ENCODE assay signal across 12 cellular contexts in the genomic region with DNA sequence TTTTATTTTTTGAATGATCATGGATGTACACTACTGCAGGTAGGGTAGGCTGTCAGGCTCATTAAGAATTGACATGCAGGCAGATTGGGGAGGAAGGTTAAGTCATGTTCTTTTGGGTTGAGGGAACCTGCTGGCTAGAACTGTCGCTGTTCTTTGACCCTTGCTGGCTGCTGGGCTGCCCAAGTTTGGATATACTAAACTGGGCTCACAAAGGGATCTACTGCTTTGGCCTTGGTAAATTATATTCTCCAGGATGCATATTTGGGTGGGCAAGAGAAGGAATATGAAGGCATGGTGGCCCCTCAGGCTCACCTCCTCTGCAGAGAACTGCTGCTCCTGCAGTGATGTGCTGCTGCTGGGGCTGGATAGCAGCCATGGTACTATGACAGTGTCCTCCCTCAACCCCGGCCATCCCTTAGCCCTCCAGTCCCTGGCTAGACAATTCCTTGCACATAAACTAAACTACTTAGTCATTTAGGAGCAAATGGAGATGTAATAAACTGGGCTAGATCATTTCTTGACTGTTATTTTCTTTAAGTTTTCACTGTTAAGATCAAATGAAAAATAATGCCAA. TPM values are rescaled to one million over a fixed set of nuclear protein-coding genes. Genes with fewer than 3 reads are reported as not detected.
DNase-seq lines count a peak whose midpoint lies in the region; ATAC-seq, FAIRE-seq and TF ChIP-seq lines count a peak whose summit lies in the region.
"Had no signal": no experiment of that assay in that cellular context is flagged by ENCODE, and none has a peak within 500 bp of the region (broad histone marks: within the 10 kb centered on the region; RNA-seq: fewer than 3 reads in every experiment).

No MANE protein-coding gene starts in this region.

- no peaks in the 10 kb centered on the region for H3K9me3 ChIP-seq in HepG2 (ENCODE audit: low read length)
- H3K9me3 ChIP-seq in suprapubic skin = no peaks in the 10 kb centered on the region
- no peaks in the 10 kb centered on the region for H3K9me3 ChIP-seq in colonic mucosa

- DNase-seq in activated CD4-positive, alpha-beta memory T cell treated with anti-CD3 and anti-CD28 coated beads for 36 hours = no peak
- DNase-seq in activated CD4-positive, alpha-beta memory T cell treated with anti-CD3 and anti-CD28 coated beads, Interleukin-2, amount 10 ng/mL, durations not matched to agents 7 days and 5 days = no peak
- DNase-seq in astrocyte of the hippocampus (ENCODE audit: low read depth, low spot score) (peak; percentile 12), HepG2 (ENCODE audit: low spot score) (no peak), suprapubic skin (ENCODE audit: low spot score in 2 of 2) (no peak), colonic mucosa (no peak)
- DNase-seq: NCI-H2081; SIG-M5; stimulated activated CD4-positive, alpha-beta T cell treated with anti-CD3 and anti-CD28 coated beads, Interleukin-15, amount 100 ng/mL, for 24 hours had no signal

- no peak overlapping the region for H2AFZ ChIP-seq in HepG2 (ENCODE audit: low read length)

- H3K4me1 ChIP-seq in HepG2 (ENCODE audit: insufficient read depth, low read length) = peaks cover 87% of the 10 kb centered on the region
- peaks cover 99% of the 10 kb centered on the region for H3K4me1 ChIP-seq in suprapubic skin
- peaks cover 37% of the 10 kb centered on the region for H3K4me1 ChIP-seq in colonic mucosa

- WGBS in HepG2 (ENCODE audit: low lambda C conversion rate) = 86% methylated on average over 2 of the region's 2 CpGs
- 50% methylated on average over 2 of the region's 2 CpGs for WGBS in suprapubic skin

- no peak overlapping the region for H3K9ac ChIP-seq in HepG2 (ENCODE audit: insufficient read depth, low read depth, low read length)
- H3K9ac ChIP-seq in colonic mucosa (ENCODE audit: low read depth in 2 of 2, low read length in 2 of 2) = no peak overlapping the region

- peaks cover 99% of the 10 kb centered on the region for H3K79me2 ChIP-seq in HepG2 (ENCODE audit: insufficient read depth, low read length)

- POLR2A ChIA-PET in activated CD4-positive, alpha-beta memory T cell treated with anti-CD3 and anti-CD28 coated beads for 36 hours (lab: Charles Lee) = no interaction called here
- POLR2A ChIA-PET in activated CD4-positive, alpha-beta memory T cell treated with anti-CD3 and anti-CD28 coated beads, Interleukin-2, amount 10 ng/mL, durations not matched to agents 7 days and 5 days (lab: Charles Lee) = no interaction called here
- POLR2A ChIA-PET in HepG2 (lab: Yijun Ruan, JAX) = no interaction called here

- peak overlapping the region in 1 of 3 experiments; percentile 19; a peak in 1 of 6 replicates for H3K4me3 ChIP-seq in HepG2 (replicated peaks in 1 of 3; ENCODE audit: insufficient read depth in 1 of 3, low read depth in 2 of 3, low read length in 3 of 3)
- H3K4me3 ChIP-seq in suprapubic skin = peak overlapping the region; percentile 90
- no peak overlapping the region for H3K4me3 ChIP-seq in colonic mucosa

- peak overlapping the region; percentile 16 for H3K27ac Mint-ChIP-seq in activated CD4-positive, alpha-beta memory T cell treated with anti-CD3 and anti-CD28 coated beads for 36 hours
- H3K27ac Mint-ChIP-seq in activated CD4-positive, alpha-beta memory T cell treated with anti-CD3 and anti-CD28 coated beads, Interleukin-2, amount 10 ng/mL, durations not matched to agents 7 days and 5 days = no peak overlapping the region

- H3K9me3 Mint-ChIP-seq in activated CD4-positive, alpha-beta memory T cell treated with anti-CD3 and anti-CD28 coated beads for 36 hours = no peaks in the 10 kb centered on the region
- H3K9me3 Mint-ChIP-seq in activated CD4-positive, alpha-beta memory T cell treated with anti-CD3 and anti-CD28 coated beads, Interleukin-2, amount 10 ng/mL, durations not matched to agents 7 days and 5 days = no peaks in the 10 kb centered on the region

- in situ Hi-C loops in HepG2 (cut with HindIII; ENCODE audit: extremely low pct_ligation_motif_present, low pct_unique_long_range_greater_than_20kb) = no loop called here

- TF ChIP-seq EP300 in HepG2 (IDR thresholded peaks at IDR 0.05; ENCODE audit: low read depth in 2 of 2, low read length in 2 of 2) = no peak
- no peak for TF ChIP-seq EP300 in HepG2 (CRISPR knock-in tag; IDR thresholded peaks at IDR 0.05; ENCODE audit: borderline replicate concordance)
- TF ChIP-seq EP300 in suprapubic skin (IDR thresholded peaks at IDR 0.05) = no peak

- BruUV-seq in HepG2 (replicated peaks; lab: Mats Ljungman, UMichigan) = no TSS peak

- TF ChIP-seq RAD21 in HepG2 (CRISPR knock-in tag; IDR thresholded peaks at IDR 0.05) = no peak

- no peaks in the 10 kb centered on the region for H3K27me3 Mint-ChIP-seq in activated CD4-positive, alpha-beta memory T cell treated with anti-CD3 and anti-CD28 coated beads for 36 hours
- H3K27me3 Mint-ChIP-seq in activated CD4-positive, alpha-beta memory T cell treated with anti-CD3 and anti-CD28 coated beads, Interleukin-2, amount 10 ng/mL, durations not matched to agents 7 days and 5 days = no peaks in the 10 kb centered on the region

- H3K27me3 ChIP-seq in HepG2 (ENCODE audit: control insufficient read depth in 1 of 2, insufficient read depth in 2 of 2, low read length in 2 of 2) (peaks cover 0 to 3% of the 10 kb centered on the region in 2 experiments; a peak in 1 of 5 replicates), suprapubic skin (no peaks in the 10 kb centered on the region), colonic mucosa (no peaks in the 10 kb centered on the region)

- H3K36me3 Mint-ChIP-seq in activated CD4-positive, alpha-beta memory T cell treated with anti-CD3 and anti-CD28 coated beads for 36 hours = peaks cover 25% of the 10 kb centered on the region
- H3K36me3 Mint-ChIP-seq in activated CD4-positive, alpha-beta memory T cell treated with anti-CD3 and anti-CD28 coated beads, Interleukin-2, amount 10 ng/mL, durations not matched to agents 7 days and 5 days (ENCODE audit: low read depth) = peaks cover 48% of the 10 kb centered on the region

- no peak for TF ChIP-seq POLR2A in HepG2 (IDR thresholded peaks at IDR 0.05; ENCODE audit: insufficient read depth in 1 of 2, low read depth in 2 of 2, low read length in 2 of 2)
- TF ChIP-seq POLR2A in suprapubic skin (IDR thresholded peaks at IDR 0.05) = no peak

- no peak for FAIRE-seq in HepG2 (lab: Jason Lieb, UNC)
- FAIRE-seq: endometrium had no signal

- peaks cover 3 to 12% of the 10 kb centered on the region in 2 experiments for H3K36me3 ChIP-seq in HepG2 (replicated peaks in 1 of 2; ENCODE audit: control insufficient read depth in 1 of 2, insufficient read depth in 2 of 2, low read length in 2 of 2)
- no peaks in the 10 kb centered on the region for H3K36me3 ChIP-seq in suprapubic skin
- H3K36me3 ChIP-seq in colonic mucosa = no peaks in the 10 kb centered on the region

- H3K4me2 ChIP-seq in HepG2 (ENCODE audit: low read depth, low read length) = peak overlapping the region; percentile 94

- intact Hi-C loops in activated CD4-positive, alpha-beta memory T cell treated with anti-CD3 and anti-CD28 coated beads for 36 hours (cut with micrococcal nuclease) = loop anchor here (2.0 to 10.0 kb wide), 11 partner anchors 192 to 1620 kb away; a partner anchor contains a TSS
- intact Hi-C loops in HepG2 (cut with micrococcal nuclease; ENCODE audit: unreplicated experiment) (loop anchor here (5.0 kb wide), 2 partner anchors 38 to 227 kb away; no protein-coding TSS in a partner anchor), colonic mucosa (cut with DNase I) (no loop called here)

- TF ChIP-seq CTCF in HepG2 (CRISPR knock-in tag; IDR thresholded peaks at IDR 0.05) = no peak
- TF ChIP-seq CTCF in suprapubic skin (IDR thresholded peaks at IDR 0.05) = no peak
- no peak for TF ChIP-seq CTCF in colonic mucosa (IDR thresholded peaks at IDR 0.05)

- CTCF ChIA-PET in activated CD4-positive, alpha-beta memory T cell treated with anti-CD3 and anti-CD28 coated beads for 36 hours (lab: Charles Lee) = interaction anchor here (0.7 kb wide), 1 partner anchor 163 kb away, joined by 3 read pairs; no protein-coding TSS in a partner anchor
- CTCF ChIA-PET in activated CD4-positive, alpha-beta memory T cell treated with anti-CD3 and anti-CD28 coated beads, Interleukin-2, amount 10 ng/mL, durations not matched to agents 7 days and 5 days (lab: Charles Lee) = no interaction called here
- CTCF ChIA-PET in HepG2 (lab: Yijun Ruan, JAX; ENCODE audit: low intra/inter-chr PET ratio, low total read pairs) = no interaction called here

- peaks cover 90% of the 10 kb centered on the region for H3K4me1 Mint-ChIP-seq in activated CD4-positive, alpha-beta memory T cell treated with anti-CD3 and anti-CD28 coated beads for 36 hours (ENCODE audit: low read depth)
- peaks cover 78% of the 10 kb centered on the region for H3K4me1 Mint-ChIP-seq in activated CD4-positive, alpha-beta memory T cell treated with anti-CD3 and anti-CD28 coated beads, Interleukin-2, amount 10 ng/mL, durations not matched to agents 7 days and 5 days

- peaks cover 84% of the 10 kb centered on the region for H4K20me1 ChIP-seq in HepG2 (ENCODE audit: insufficient read depth, low read length)

- peak overlapping the region; percentile 3 for H3K27ac ChIP-seq in HepG2 (ENCODE audit: extremely low read length, insufficient read depth, low read length)
- H3K27ac ChIP-seq in suprapubic skin = peak overlapping the region; percentile 97
- no peak overlapping the region for H3K27ac ChIP-seq in colonic mucosa

- ATAC-seq in HepG2 (no peak), GM21825 (IDR thresholded peaks at IDR 0.05; ENCODE audit: unreplicated experiment) (no peak), HG02623 (IDR thresholded peaks at IDR 0.05; ENCODE audit: unreplicated experiment) (no peak)

- H3K4me3 Mint-ChIP-seq in activated CD4-positive, alpha-beta memory T cell treated with anti-CD3 and anti-CD28 coated beads for 36 hours = peak overlapping the region; percentile 0
- H3K4me3 Mint-ChIP-seq in activated CD4-positive, alpha-beta memory T cell treated with anti-CD3 and anti-CD28 coated beads, Interleukin-2, amount 10 ng/mL, durations not matched to agents 7 days and 5 days = no peak overlapping the region

RNA-seq across cellular contexts. Expression of a gene that starts 6.1 kb away (rescaled TPM):
- 100 to 1,000 TPM; 253 to 258 TPM for total RNA-seq in activated CD4-positive, alpha-beta memory T cell treated with anti-CD3 and anti-CD28 coated beads for 36 hours
- 100 to 1,000 TPM; 238 to 241 TPM for total RNA-seq in activated CD4-positive, alpha-beta memory T cell treated with anti-CD3 and anti-CD28 coated beads, Interleukin-2, amount 10 ng/mL, durations not matched to agents 7 days and 5 days
- total RNA-seq in HepG2 (2016; rRNA removed; fragmentation: Illumina TruSeq; extraction: Trizol) (210 and 280 TPM in 2 replicates), suprapubic skin (100 to 1,000 TPM; 556 to 703 (median 561) TPM), colonic mucosa (100 to 1,000 TPM; 718 to 936 TPM)
- 60.3 and 83.4 TPM in 2 replicates for total RNA-seq in HepG2 (2016; cell fraction: cytosol; rRNA removed; fragmentation: Illumina TruSeq; extraction: Trizol; ENCODE audit: low read depth)
- 183 and 291 TPM in 2 replicates for total RNA-seq in HepG2 (2016; cell fraction: insoluble cytoplasmic fraction; rRNA removed; fragmentation: Illumina TruSeq; extraction: Trizol)
- total RNA-seq in HepG2 (2016; cell fraction: membrane; rRNA removed; fragmentation: Illumina TruSeq; extraction: Trizol) = 133 and 176 TPM in 2 replicates
- total RNA-seq in HepG2 (2016; cell fraction: nucleus; rRNA removed; fragmentation: Illumina TruSeq; extraction: Trizol) = 383 and 432 TPM in 2 replicates
- 627 and 705 TPM in 2 replicates for polyA plus RNA-seq in HepG2 (2011; rRNA removed)
- 735 and 774 TPM in 2 replicates for polyA plus RNA-seq in HepG2 (2011; cell fraction: cytosol; rRNA removed)
- 313 and 327 TPM in 2 replicates for polyA plus RNA-seq in HepG2 (2011; cell fraction: nucleus; rRNA removed)
- polyA plus RNA-seq in HepG2 (2012) = 467 and 657 TPM in 2 replicates
- 69.6 and 84.9 TPM in 2 replicates for polyA plus RNA-seq in HepG2 (2016; cell fraction: cytosol; fragmentation: Illumina TruSeq; extraction: Trizol; ENCODE audit: low read depth)
- 219 and 228 TPM in 2 replicates for polyA plus RNA-seq in HepG2 (2016; cell fraction: insoluble cytoplasmic fraction; fragmentation: Illumina TruSeq; extraction: Trizol; ENCODE audit: low read depth)
- 106 and 149 TPM in 2 replicates for polyA plus RNA-seq in HepG2 (2016; cell fraction: membrane; fragmentation: Illumina TruSeq; extraction: Trizol; ENCODE audit: low read depth)
- polyA plus RNA-seq in HepG2 (2016; cell fraction: nucleus; fragmentation: Illumina TruSeq; extraction: Trizol; ENCODE audit: insufficient read depth, low read depth) = 515 and 526 TPM in 2 replicates
- polyA minus RNA-seq in HepG2 (2011; rRNA and poly(A)+ RNA removed; ENCODE audit: low replicate concordance) = 367 and 928 TPM in 2 replicates
- polyA minus RNA-seq in HepG2 (2011; cell fraction: cytosol; rRNA and poly(A)+ RNA removed) = 438 and 487 TPM in 2 replicates
- polyA minus RNA-seq in HepG2 (2011; cell fraction: nucleus; rRNA and poly(A)+ RNA removed) = 356 and 442 TPM in 2 replicates
